1 cellular context compared by ENCODE assay signal in genomic region chr19:12272980-12273901, GRCh38.
TF ChIP-seq lines count a peak whose summit lies in the region.

No MANE protein-coding gene starts in this region.

TF ChIP-seq in IMR-90, 13 proteins besides CTCF, POLR2A, EP300 and RAD21:
- TF ChIP-seq CHD1 (IDR thresholded peaks at IDR 0.05; ENCODE audit: low read depth, low read length) (no peak), CEBPB (IDR thresholded peaks at IDR 0.05; ENCODE audit: low read depth, low read length) (no peak), RCOR1 (IDR thresholded peaks at IDR 0.05; ENCODE audit: insufficient replicate concordance, low read length) (no peak), SMC3 (IDR thresholded peaks at IDR 0.05; ENCODE audit: low read depth, low read length) (no peak), RFX5 (IDR thresholded peaks at IDR 0.05; ENCODE audit: low read depth, low read length) (no peak), MAZ (IDR thresholded peaks at IDR 0.05; ENCODE audit: borderline replicate concordance, low read depth, low read length) (no peak), NFE2L2 (IDR thresholded peaks at IDR 0.05; ENCODE audit: low read depth, low read length) (no peak), USF2 (IDR thresholded peaks at IDR 0.05; ENCODE audit: low read depth, low read length) (no peak), MXI1 (IDR thresholded peaks at IDR 0.05; ENCODE audit: borderline replicate concordance, low read depth, low read length) (no peak), FOS (IDR thresholded peaks at IDR 0.05; ENCODE audit: low read depth, low read length) (no peak), MAFK (IDR thresholded peaks at IDR 0.05; ENCODE audit: low read depth, low read length) (no peak), ELK1 (IDR thresholded peaks at IDR 0.05; ENCODE audit: borderline replicate concordance, low read depth, low read length) (no peak), BHLHE40 (IDR thresholded peaks at IDR 0.05; ENCODE audit: low read depth, low read length) (no peak)
